ENCODE assay signal across 5 cellular contexts in the genomic region with DNA sequence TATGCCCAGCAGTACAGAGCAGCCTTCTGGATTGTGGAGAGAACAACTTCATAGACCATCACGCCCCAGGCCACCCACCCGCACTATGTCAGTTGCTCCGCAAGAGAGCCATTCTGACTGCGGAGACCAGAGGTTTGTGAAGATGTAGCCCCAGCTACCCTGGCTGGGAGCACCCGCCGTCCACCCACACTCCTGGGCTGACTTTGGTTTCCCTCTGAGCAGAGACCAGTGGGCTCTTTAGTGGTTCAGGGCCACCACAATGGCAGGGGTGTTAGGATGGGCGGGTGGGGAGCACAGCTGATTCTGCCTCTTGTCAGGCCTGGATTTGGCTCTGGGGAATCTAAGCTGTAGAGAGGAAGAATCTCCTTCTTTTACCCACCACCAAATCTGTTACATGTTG.
"Had no signal": no experiment of that assay in that cellular context is flagged by ENCODE, and none has a peak within 500 bp of the region (broad histone marks: within the 10 kb centered on the region; RNA-seq: fewer than 3 reads in every experiment).

No MANE protein-coding gene starts in this region.

- H3K4me2 ChIP-seq: GM23338 had no signal

- H3K4me3 Mint-ChIP-seq: GM23338, H9 had no signal

- H3K4me1 Mint-ChIP-seq: GM23338 had no signal

- H3K27ac Mint-ChIP-seq: GM23338 had no signal

- H3K4me3 ChIP-seq: GM23338, K562 had no signal

- ATAC-seq: GM23338, K562 had no signal

- DNase-seq: H9, HCEC 1CT, IMR-90 had no signal

- H3K9me3 Mint-ChIP-seq: GM23338, H9 had no signal

- H2AFZ ChIP-seq: GM23338 had no signal
